10 cellular contexts compared by ENCODE assay signal in the genomic region with DNA sequence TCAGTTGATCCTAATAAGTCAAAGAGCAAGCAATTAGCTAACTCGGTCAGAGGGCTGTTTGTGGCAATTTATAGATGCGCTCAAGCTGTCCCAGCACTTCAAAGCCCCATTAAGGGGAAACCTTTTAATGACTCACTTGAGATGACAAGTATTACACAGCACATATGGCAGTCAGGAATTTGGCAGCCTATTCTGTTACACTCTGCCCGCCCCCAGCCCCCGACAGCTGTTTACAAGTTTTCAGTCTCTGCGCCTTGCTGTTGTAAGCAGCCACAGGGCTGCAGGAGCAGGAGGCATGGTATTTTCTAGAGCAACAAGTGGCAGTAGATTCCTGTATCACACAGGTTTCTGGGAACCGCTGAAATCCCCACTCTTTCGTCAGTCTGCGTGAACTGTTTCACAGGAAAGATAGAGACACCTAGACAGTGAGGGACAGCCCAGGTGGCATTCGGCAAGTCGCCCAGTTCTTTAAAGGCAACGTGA.
A peak's percentile ranks its signal among the peaks of the same experiment; 100 is the strongest.
DNase-seq lines count a peak whose midpoint lies in the region; ATAC-seq and TF ChIP-seq lines count a peak whose summit lies in the region.
"Had no signal": no experiment of that assay in that cellular context is flagged by ENCODE, and none has a peak within 500 bp of the region (broad histone marks: within the 10 kb centered on the region; RNA-seq: fewer than 3 reads in every experiment).

No MANE protein-coding gene starts in this region.

- H3K4me3 ChIP-seq in cardiac fibroblast (replicated peaks in 1 of 2; ENCODE audit: low read depth in 2 of 2, low read length in 2 of 2), result peak overlapping the region in 1 of 2 donors; percentile 6
- H3K4me3 ChIP-seq: PC-9 had no signal

- intact Hi-C loops in activated CD4-positive, alpha-beta T cell treated with anti-CD3 and anti-CD28 coated beads, Interleukin-2, amount 10 ng/mL, durations not matched to agents 24 days and 14 days (cut with micrococcal nuclease), result no loop called here

- DNase-seq in DMS79 treated with DMSO at 0.1 percent for 48 hours (lab: John Stamatoyannopoulos, UW) (peak; percentile 63), NCI-H1417 treated with DMSO at 0.1 percent for 48 hours (lab: John Stamatoyannopoulos, UW) (peak; percentile 35), cardiac fibroblast (ENCODE audit: low read depth in 2 of 2) (peak; percentile 65 to 80), myocyte (ENCODE audit: low read depth) (peak; percentile 91), G401 (ENCODE audit: low spot score) (no peak)
- no peak for DNase-seq in activated CD4-positive, alpha-beta T cell treated with anti-CD3 and anti-CD28 coated beads, Interleukin-2, amount 10 ng/mL, durations not matched to agents 24 days and 14 days
- DNase-seq: naive thymus-derived CD8-positive, alpha-beta T cell; PC-9 had no signal

- TF ChIP-seq CTCF in cardiac fibroblast (IDR thresholded peaks at IDR 0.05; ENCODE audit: low read depth, low read length), result no peak

- H3K36me3 Mint-ChIP-seq in activated CD4-positive, alpha-beta T cell treated with anti-CD3 and anti-CD28 coated beads, Interleukin-2, amount 10 ng/mL, durations not matched to agents 24 days and 14 days (ENCODE audit: low read depth), result no peaks in the 10 kb centered on the region

- no peak overlapping the region for H3K4me3 Mint-ChIP-seq in activated CD4-positive, alpha-beta T cell treated with anti-CD3 and anti-CD28 coated beads, Interleukin-2, amount 10 ng/mL, durations not matched to agents 24 days and 14 days
- H3K4me3 Mint-ChIP-seq: naive thymus-derived CD8-positive, alpha-beta T cell had no signal

- no peaks in the 10 kb centered on the region for H3K4me1 Mint-ChIP-seq in activated CD4-positive, alpha-beta T cell treated with anti-CD3 and anti-CD28 coated beads, Interleukin-2, amount 10 ng/mL, durations not matched to agents 24 days and 14 days

- no peak overlapping the region for H3K27ac Mint-ChIP-seq in activated CD4-positive, alpha-beta T cell treated with anti-CD3 and anti-CD28 coated beads, Interleukin-2, amount 10 ng/mL, durations not matched to agents 24 days and 14 days

- H3K27me3 Mint-ChIP-seq in activated CD4-positive, alpha-beta T cell treated with anti-CD3 and anti-CD28 coated beads, Interleukin-2, amount 10 ng/mL, durations not matched to agents 24 days and 14 days, result no peaks in the 10 kb centered on the region
- H3K27me3 Mint-ChIP-seq: naive thymus-derived CD8-positive, alpha-beta T cell had no signal

- in situ Hi-C loops in G401 (cut with HindIII; ENCODE audit: low sequenced_read_pairs), result no loop called here

- no peaks in the 10 kb centered on the region for H3K9me3 Mint-ChIP-seq in activated CD4-positive, alpha-beta T cell treated with anti-CD3 and anti-CD28 coated beads, Interleukin-2, amount 10 ng/mL, durations not matched to agents 24 days and 14 days
- H3K9me3 Mint-ChIP-seq: naive thymus-derived CD8-positive, alpha-beta T cell had no signal

- ATAC-seq in HG02884 (IDR thresholded peaks at IDR 0.05; ENCODE audit: unreplicated experiment) (no peak), HG02759 (IDR thresholded peaks at IDR 0.05; ENCODE audit: unreplicated experiment) (no peak)
- ATAC-seq: naive thymus-derived CD8-positive, alpha-beta T cell had no signal

Comparison
In these comparisons a context has a peak if more than half of its experiments do, and no peak if none do; other contexts are left out.
1. DNase-seq: peak in DMS79 treated with DMSO at 0.1 percent for 48 hours (single experiment), NCI-H1417 treated with DMSO at 0.1 percent for 48 hours (single experiment), cardiac fibroblast (2 of 2) and myocyte (single experiment); none in G401 (single experiment) and activated CD4-positive, alpha-beta T cell treated with anti-CD3 and anti-CD28 coated beads, Interleukin-2, amount 10 ng/mL, durations not matched to agents 24 days and 14 days (single experiment).